ENCODE assay signal across 25 cellular contexts in the genomic region with DNA sequence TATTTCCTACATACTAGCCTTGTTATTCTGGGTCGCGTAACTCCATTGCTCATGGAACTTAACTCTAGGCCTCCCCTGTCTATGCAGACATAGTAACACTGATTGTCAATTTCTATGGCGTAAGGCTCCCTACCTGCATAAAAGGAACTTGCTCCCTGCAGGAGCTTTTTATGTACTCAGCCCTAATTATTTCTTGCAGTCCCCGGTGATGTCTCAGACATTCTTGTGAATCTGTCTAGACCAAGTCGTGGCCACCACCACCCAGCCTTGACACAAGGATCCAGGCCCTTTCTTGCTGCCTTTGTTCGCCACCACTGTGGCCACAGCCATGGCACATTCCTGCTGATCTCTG.
A peak's percentile ranks its signal among the peaks of the same experiment; 100 is the strongest.
DNase-seq lines count a peak whose midpoint lies in the region; ATAC-seq, FAIRE-seq and TF ChIP-seq lines count a peak whose summit lies in the region.
"Had no signal": no experiment of that assay in that cellular context is flagged by ENCODE, and none has a peak within 500 bp of the region (broad histone marks: within the 10 kb centered on the region; RNA-seq: fewer than 3 reads in every experiment).

No MANE protein-coding gene starts in this region.

- intact Hi-C loops in left ventricle myocardium inferior (cut with micrococcal nuclease), result no loop called here
- intact Hi-C loops in Right ventricle myocardium superior (cut with DNase I), result no loop called here
- intact Hi-C loops in endothelial cell of umbilical vein (cut with micrococcal nuclease), result loop anchor here (5.0 kb wide), 1 partner anchor 50 kb away; no protein-coding TSS in a partner anchor
- intact Hi-C loops in aorta (cut with DNase I), result loop anchor here in 1 of 2 donors (5.0 kb wide), 1 partner anchor 440 kb away; a partner anchor contains a TSS

- H3K4me3 ChIP-seq in left ventricle myocardium inferior, result no peak overlapping the region
- H3K4me3 ChIP-seq in endothelial cell of umbilical vein (replicated peaks in 1 of 3; ENCODE audit: insufficient read depth in 1 of 3, low read depth in 1 of 3, low read length in 3 of 3), result no peak overlapping the region
- no peak overlapping the region for H3K4me3 ChIP-seq in osteoblast (ENCODE audit: insufficient read depth, low read length)
- H3K4me3 ChIP-seq in aorta (ENCODE audit: low read length in 2 of 2), result no peak overlapping the region
- H3K4me3 ChIP-seq: BLaER1, Peyer's patch had no signal

- DNase-seq in left ventricle myocardium inferior (no peak), Right ventricle myocardium superior (no peak), endothelial cell of umbilical vein (ENCODE audit: low read depth, low spot score) (peak; percentile 7), osteoblast (ENCODE audit: insufficient read length, low spot score, missing footprints) (no peak), aorta (no peak), HuH-7.5 (ENCODE audit: low spot score) (no peak)
- DNase-seq in activated CD4-positive, alpha-beta T cell treated with anti-CD3 and anti-CD28 coated beads, Interleukin-2, amount 50 U/mL, for 48 hours, result no peak
- DNase-seq: ACHN; Caco-2; CD4-positive, alpha-beta memory T cell; DMS 273 treated with DMSO at 0.1 percent for 48 hours; DMS79 treated with DMSO at 0.1 percent for 48 hours; Karpas-422; NCI-H1417; NCI-H1694 treated with DMSO at 0.1 percent for 48 hours; NCI-H2081 treated with DMSO at 0.1 percent for 48 hours; NCI-H2171 treated with DMSO at 0.1 percent for 48 hours; NCI-H446; NCI-H526; Peyer's patch had no signal

- no peak for FAIRE-seq in endothelial cell of umbilical vein (lab: Jason Lieb, UNC)
- FAIRE-seq: H1 had no signal

- H3K27ac ChIP-seq in left ventricle myocardium inferior (replicated peaks) (peak overlapping the region; percentile 22), endothelial cell of umbilical vein (ENCODE audit: insufficient read depth, low read depth, low read length) (no peak overlapping the region), osteoblast (ENCODE audit: low read depth, low read length) (peak overlapping the region; percentile 61), aorta (ENCODE audit: low read depth in 1 of 2, low read length in 2 of 2) (peak overlapping the region; percentile 78 to 99)
- H3K27ac ChIP-seq: 22Rv1, BLaER1 had no signal

- H3K4me1 ChIP-seq in left ventricle myocardium inferior, result peaks cover 57% of the 10 kb centered on the region
- H3K4me1 ChIP-seq in endothelial cell of umbilical vein (ENCODE audit: control insufficient read depth, extremely low read depth, insufficient read depth, low read length), result peaks cover 38% of the 10 kb centered on the region
- peaks cover 29% of the 10 kb centered on the region for H3K4me1 ChIP-seq in osteoblast (ENCODE audit: insufficient read depth, low read length)
- H3K4me1 ChIP-seq in aorta (ENCODE audit: control insufficient read depth in 1 of 2, insufficient read depth in 2 of 2, low read length in 2 of 2), result peaks cover 5 to 13% of the 10 kb centered on the region in 2 donors
- H3K4me1 ChIP-seq: BLaER1, Caco-2, Peyer's patch had no signal

- dilution Hi-C loops in endothelial cell of umbilical vein (cut with MboI; ENCODE audit: extremely low pct_ligation_motif_present, low sequenced_read_pairs), result no loop called here

- WGBS in aorta, 2 donors, result 29 to 38% methylated on average over 6 of the region's 6 CpGs

- TF ChIP-seq CTCF in left ventricle myocardium inferior (IDR thresholded peaks at IDR 0.05; ENCODE audit: borderline replicate concordance) (no peak), endothelial cell of umbilical vein (IDR thresholded peaks at IDR 0.05; ENCODE audit: extremely low read depth in 1 of 2, insufficient read depth in 1 of 2, low read depth in 1 of 2, low read length in 2 of 2) (no peak), osteoblast (IDR thresholded peaks at IDR 0.05; ENCODE audit: extremely low read depth, low read depth, low read length) (no peak)

- no peak for ATAC-seq in Right ventricle myocardium superior (ENCODE audit: poor library complexity)
- ATAC-seq in aorta (ENCODE audit: low FRiP score), result no peak
- no peak for ATAC-seq in GM18909 (IDR thresholded peaks at IDR 0.05; ENCODE audit: poor library complexity, unreplicated experiment)
- ATAC-seq: HCT116 had no signal

- no peaks in the 10 kb centered on the region for H3K9me1 ChIP-seq in endothelial cell of umbilical vein (replicated peaks; ENCODE audit: control insufficient read depth, extremely low read depth, insufficient read depth, low read length)

- no peak overlapping the region for H3K4me2 ChIP-seq in endothelial cell of umbilical vein (ENCODE audit: insufficient read depth, low read length)
- H3K4me2 ChIP-seq in osteoblast (ENCODE audit: insufficient read depth, low read length), result no peak overlapping the region
- H3K4me2 ChIP-seq: BLaER1 had no signal

- H4K20me1 ChIP-seq in endothelial cell of umbilical vein (replicated peaks; ENCODE audit: control insufficient read depth, extremely low read depth, insufficient read depth, low read length) (no peaks in the 10 kb centered on the region), osteoblast (ENCODE audit: insufficient read depth, low read length) (no peaks in the 10 kb centered on the region)
- H4K20me1 ChIP-seq: BLaER1 had no signal

- H3K36me3 ChIP-seq in left ventricle myocardium inferior (no peaks in the 10 kb centered on the region), endothelial cell of umbilical vein (ENCODE audit: control insufficient read depth in 2 of 2, extremely low read depth in 1 of 2, insufficient read depth in 2 of 2, low read length in 2 of 2) (no peaks in the 10 kb centered on the region), osteoblast (ENCODE audit: insufficient read depth, low read length) (no peaks in the 10 kb centered on the region), aorta (ENCODE audit: control insufficient read depth in 1 of 2, insufficient read depth in 2 of 2, low read length in 1 of 2) (no peaks in the 10 kb centered on the region)
- H3K36me3 ChIP-seq: BLaER1, Peyer's patch had no signal

- CTCF ChIA-PET in endothelial cell of umbilical vein (lab: Charles Lee), result no interaction called here

- POLR2A ChIA-PET in endothelial cell of umbilical vein (lab: Charles Lee), result no interaction called here

- H3K9ac ChIP-seq in endothelial cell of umbilical vein (replicated peaks; ENCODE audit: extremely low read depth, insufficient read depth, low read length), result no peak overlapping the region
- H3K9ac ChIP-seq: BLaER1 had no signal

- H3K79me2 ChIP-seq in endothelial cell of umbilical vein (ENCODE audit: control insufficient read depth, insufficient read depth, low read length), result no peaks in the 10 kb centered on the region
- no peaks in the 10 kb centered on the region for H3K79me2 ChIP-seq in osteoblast (ENCODE audit: insufficient read depth, low read length)

- no peak for TF ChIP-seq POLR2A in endothelial cell of umbilical vein (IDR thresholded peaks at IDR 0.05; ENCODE audit: low read depth, low read length)

- no TSS peak for BruUV-seq in endothelial cell of umbilical vein (replicated peaks; lab: Mats Ljungman, UMichigan)

- no peak overlapping the region for H2AFZ ChIP-seq in endothelial cell of umbilical vein (ENCODE audit: low read depth, low read length)
- peak overlapping the region; percentile 82 for H2AFZ ChIP-seq in osteoblast (ENCODE audit: low read length)

- no peaks in the 10 kb centered on the region for H3K27me3 ChIP-seq in left ventricle myocardium inferior (ENCODE audit: low read depth)
- peaks cover 0 to 7% of the 10 kb centered on the region in 2 experiments for H3K27me3 ChIP-seq in endothelial cell of umbilical vein (ENCODE audit: control insufficient read depth in 2 of 2, insufficient read depth in 2 of 2, low read length in 2 of 2)
- no peaks in the 10 kb centered on the region for H3K27me3 ChIP-seq in osteoblast (ENCODE audit: insufficient read depth, low read length)
- H3K27me3 ChIP-seq in aorta (ENCODE audit: control insufficient read depth in 1 of 2, insufficient read depth in 2 of 2, low read length in 1 of 2), result no peaks in the 10 kb centered on the region
- H3K27me3 ChIP-seq: BLaER1, Peyer's patch had no signal

- H3K9me3 ChIP-seq in left ventricle myocardium inferior (replicated peaks), result no peaks in the 10 kb centered on the region
- no peaks in the 10 kb centered on the region for H3K9me3 ChIP-seq in endothelial cell of umbilical vein (replicated peaks; ENCODE audit: control insufficient read depth, insufficient read depth, low read length)
- no peaks in the 10 kb centered on the region for H3K9me3 ChIP-seq in osteoblast (ENCODE audit: low read depth, low read length)
- no peaks in the 10 kb centered on the region for H3K9me3 ChIP-seq in aorta (ENCODE audit: control insufficient read depth, low read length)
- H3K9me3 ChIP-seq: BLaER1, Caco-2, Peyer's patch had no signal

TF ChIP-seq in endothelial cell of umbilical vein, 7 proteins besides CTCF, POLR2A, EP300 and RAD21:
- TF ChIP-seq POLR2AphosphoS5 (IDR thresholded peaks at IDR 0.05; ENCODE audit: insufficient read depth, low read depth, low read length) (no peak), GATA2 (IDR thresholded peaks at IDR 0.05; ENCODE audit: insufficient read depth, insufficient read length, low read depth, low read length) (no peak), EZH2 (IDR thresholded peaks at IDR 0.05; ENCODE audit: borderline replicate concordance, low read depth, low read length, severe bottlenecking) (no peak), FOS (IDR thresholded peaks at IDR 0.05; ENCODE audit: borderline replicate concordance, insufficient read depth, low read length) (no peak), JUN (IDR thresholded peaks at IDR 0.05; ENCODE audit: borderline replicate concordance, insufficient read depth, insufficient read length, low read depth) (no peak), MYC (IDR thresholded peaks at IDR 0.05; ENCODE audit: low read depth, low read length) (no peak)
- TF ChIP-seq, protein P1, sequence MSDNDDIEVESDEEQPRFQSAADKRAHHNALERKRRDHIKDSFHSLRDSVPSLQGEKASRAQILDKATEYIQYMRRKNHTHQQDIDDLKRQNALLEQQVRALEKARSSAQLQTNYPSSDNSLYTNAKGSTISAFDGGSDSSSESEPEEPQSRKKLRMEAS (IDR thresholded peaks at IDR 0.05; ENCODE audit: insufficient read depth, insufficient read length), result no peak
